Comparison of ENCODE assay signal across 33 cellular contexts in genomic region chr5:109307996-109308395, GRCh38.
"Had no signal": no experiment of that assay in that cellular context is flagged by ENCODE, and none has a peak within 500 bp of the region (broad histone marks: within the 10 kb centered on the region; RNA-seq: fewer than 3 reads in every experiment).

No MANE protein-coding gene starts in this region.

- H3K27ac ChIP-seq: adrenal gland, ascending aorta, cardiac muscle cell, coronary artery, VCaP had no signal

- H3K27me3 Mint-ChIP-seq: activated CD8-positive, alpha-beta T cell treated with anti-CD3 and anti-CD28 coated beads for 36 hours; activated naive CD4-positive, alpha-beta T cell treated with anti-CD3 and anti-CD28 coated beads, Interleukin-2, amount 50 U/mL, for 24 hours; activated naive CD8-positive, alpha-beta T cell treated with anti-CD3 and anti-CD28 coated beads for 36 hours; activated naive CD8-positive, alpha-beta T cell treated with anti-CD3 and anti-CD28 coated beads, Interleukin-2, amount 50 U/mL, for 24 hours; activated T-helper 17 cell treated with anti-CD3 and anti-CD28 coated beads, Interleukin-2, amount 50 U/mL, for 72 hours; brain; dendritic cell treated with granulocyte-macrophage colony-stimulating factor and Interleukin-4, amounts not matched to agents 40 ng/mL and 50 ng/mL, for 4 days; T-helper 17 cell had no signal

- H3K36me3 ChIP-seq: adrenal gland, ascending aorta, breast epithelium, cardiac muscle cell had no signal

- H3K27ac Mint-ChIP-seq: activated CD8-positive, alpha-beta T cell treated with anti-CD3 and anti-CD28 coated beads for 36 hours; activated naive CD4-positive, alpha-beta T cell treated with anti-CD3 and anti-CD28 coated beads for 36 hours; activated naive CD4-positive, alpha-beta T cell treated with anti-CD3 and anti-CD28 coated beads, Interleukin-2, amount 50 U/mL, for 24 hours; activated naive CD8-positive, alpha-beta T cell treated with anti-CD3 and anti-CD28 coated beads for 36 hours; activated naive CD8-positive, alpha-beta T cell treated with anti-CD3 and anti-CD28 coated beads, Interleukin-2, amount 50 U/mL, for 24 hours; activated T-helper 17 cell treated with anti-CD3 and anti-CD28 coated beads, Interleukin-2, amount 50 U/mL, for 72 hours; dendritic cell treated with granulocyte-macrophage colony-stimulating factor and Interleukin-4, amounts not matched to agents 40 ng/mL and 50 ng/mL, for 4 days; endodermal cell; T-helper 17 cell; T-helper 2 cell treated with Interferon-gamma antibody and Interleukin-4, amounts not matched to agents 5 μg/mL and 100 μg/mL, for 36 hours; WTC11 had no signal

- H3K4me3 ChIP-seq: adrenal gland, ascending aorta, breast epithelium, cardiac muscle cell, coronary artery, dorsolateral prefrontal cortex had no signal

- H3K36me3 Mint-ChIP-seq: activated naive CD8-positive, alpha-beta T cell treated with anti-CD3 and anti-CD28 coated beads for 36 hours; brain; WTC11 had no signal

- H3K4me1 ChIP-seq: adrenal gland, ascending aorta, breast epithelium had no signal

- H3K4me1 Mint-ChIP-seq: activated naive CD4-positive, alpha-beta T cell treated with anti-CD3 and anti-CD28 coated beads, Interleukin-2, amount 50 U/mL, for 24 hours; activated naive CD8-positive, alpha-beta T cell treated with anti-CD3 and anti-CD28 coated beads for 36 hours; activated naive CD8-positive, alpha-beta T cell treated with anti-CD3 and anti-CD28 coated beads, Interleukin-2, amount 50 U/mL, for 24 hours; activated T-helper 17 cell treated with anti-CD3 and anti-CD28 coated beads, Interleukin-2, amount 50 U/mL, for 72 hours; T-helper 17 cell had no signal

- DNase-seq: activated CD4-positive, alpha-beta T cell treated with anti-CD3 and anti-CD28 coated beads for 48 hours; activated CD4-positive, alpha-beta T cell treated with anti-CD3 and anti-CD28 coated beads, Interleukin-2, amount 50 U/mL, for 1 hour; activated CD4-positive, alpha-beta T cell treated with anti-CD3 and anti-CD28 coated beads, Interleukin-2, amount 50 U/mL, for 48 hours; activated CD8-positive, alpha-beta memory T cell treated with anti-CD3 and anti-CD28 coated beads for 24 hours; activated CD8-positive, alpha-beta T cell treated with anti-CD3 and anti-CD28 coated beads for 36 hours; activated effector memory CD4-positive, alpha-beta T cell treated with anti-CD3 and anti-CD28 coated beads, Interleukin-2, amount 50 U/mL, for 16 hours; activated naive CD4-positive, alpha-beta T cell treated with anti-CD3 and anti-CD28 coated beads for 36 hours; activated naive CD8-positive, alpha-beta T cell treated with anti-CD3 and anti-CD28 coated beads for 36 hours; activated naive CD8-positive, alpha-beta T cell treated with anti-CD3 and anti-CD28 coated beads, Interleukin-2, amount 50 U/mL, for 24 hours; activated T-cell treated with anti-CD3 and anti-CD28 coated beads, Interleukin-2, amount 50 U/mL, for 4 hours; adrenal gland; amygdala; central memory CD4-positive, alpha-beta T cell; cerebellar nuclear complex; dorsolateral prefrontal cortex; effector memory CD4-positive, alpha-beta T cell; endodermal cell; foreskin melanocyte; head of caudate nucleus; T-helper 1 cell; T-helper 17 cell; T1000 had no signal

- H3K9me3 Mint-ChIP-seq: activated CD8-positive, alpha-beta T cell treated with anti-CD3 and anti-CD28 coated beads for 36 hours; activated naive CD4-positive, alpha-beta T cell treated with anti-CD3 and anti-CD28 coated beads for 36 hours; activated naive CD4-positive, alpha-beta T cell treated with anti-CD3 and anti-CD28 coated beads, Interleukin-2, amount 50 U/mL, for 24 hours; activated naive CD8-positive, alpha-beta T cell treated with anti-CD3 and anti-CD28 coated beads for 36 hours; activated naive CD8-positive, alpha-beta T cell treated with anti-CD3 and anti-CD28 coated beads, Interleukin-2, amount 50 U/mL, for 24 hours; activated T-cell treated with anti-CD3 and anti-CD28 coated beads, Interleukin-2, amount 50 U/mL, for 4 hours; activated T-helper 17 cell treated with anti-CD3 and anti-CD28 coated beads, Interleukin-2, amount 50 U/mL, for 72 hours; brain; dendritic cell treated with granulocyte-macrophage colony-stimulating factor and Interleukin-4, amounts not matched to agents 40 ng/mL and 50 ng/mL, for 4 days; endodermal cell; T-helper 2 cell treated with Interferon-gamma antibody and Interleukin-4, amounts not matched to agents 5 μg/mL and 100 μg/mL, for 36 hours; WTC11 had no signal

- H3K9me3 ChIP-seq: adrenal gland, ascending aorta, breast epithelium had no signal

- H3K4me3 Mint-ChIP-seq: activated CD8-positive, alpha-beta T cell treated with anti-CD3 and anti-CD28 coated beads for 36 hours; activated naive CD4-positive, alpha-beta T cell treated with anti-CD3 and anti-CD28 coated beads for 36 hours; activated naive CD4-positive, alpha-beta T cell treated with anti-CD3 and anti-CD28 coated beads, Interleukin-2, amount 50 U/mL, for 24 hours; activated naive CD8-positive, alpha-beta T cell treated with anti-CD3 and anti-CD28 coated beads for 36 hours; activated naive CD8-positive, alpha-beta T cell treated with anti-CD3 and anti-CD28 coated beads, Interleukin-2, amount 50 U/mL, for 24 hours; activated T-cell treated with anti-CD3 and anti-CD28 coated beads, Interleukin-2, amount 50 U/mL, for 4 hours; activated T-helper 17 cell treated with anti-CD3 and anti-CD28 coated beads, Interleukin-2, amount 50 U/mL, for 72 hours; brain; dendritic cell treated with granulocyte-macrophage colony-stimulating factor and Interleukin-4, amounts not matched to agents 40 ng/mL and 50 ng/mL, for 4 days; endodermal cell; T-helper 17 cell; T-helper 2 cell treated with Interferon-gamma antibody and Interleukin-4, amounts not matched to agents 5 μg/mL and 100 μg/mL, for 36 hours; WTC11 had no signal

- H3K27me3 ChIP-seq: adrenal gland, ascending aorta, breast epithelium, cardiac muscle cell, dorsolateral prefrontal cortex had no signal
